ENCODE assay signal across 1 cellular context in the genomic region with DNA sequence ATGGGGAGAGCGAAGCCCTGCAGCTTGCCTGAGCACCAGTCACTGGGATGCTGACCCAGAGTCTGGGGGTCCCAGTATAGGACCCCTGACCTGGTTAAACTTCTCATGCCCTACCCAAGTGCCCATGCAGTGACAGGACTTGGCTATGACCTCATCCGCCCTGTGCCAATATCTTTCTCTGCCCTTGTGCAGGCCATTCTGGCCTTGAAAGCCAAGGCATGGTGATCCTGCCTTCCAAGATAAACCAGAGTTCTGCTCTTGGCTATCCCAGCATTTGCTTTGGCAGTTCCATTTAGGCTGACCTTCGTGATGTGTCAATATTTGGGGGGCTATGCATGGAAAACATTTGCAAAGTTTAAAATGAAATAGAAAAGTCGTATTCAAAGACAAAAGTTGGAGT.
TF ChIP-seq lines count a peak whose summit lies in the region.

No MANE protein-coding gene starts in this region.

TF ChIP-seq in HepG2, 621 proteins besides CTCF, POLR2A, EP300 and RAD21 (continued from another document):
- TF ChIP-seq, protein P1, sequence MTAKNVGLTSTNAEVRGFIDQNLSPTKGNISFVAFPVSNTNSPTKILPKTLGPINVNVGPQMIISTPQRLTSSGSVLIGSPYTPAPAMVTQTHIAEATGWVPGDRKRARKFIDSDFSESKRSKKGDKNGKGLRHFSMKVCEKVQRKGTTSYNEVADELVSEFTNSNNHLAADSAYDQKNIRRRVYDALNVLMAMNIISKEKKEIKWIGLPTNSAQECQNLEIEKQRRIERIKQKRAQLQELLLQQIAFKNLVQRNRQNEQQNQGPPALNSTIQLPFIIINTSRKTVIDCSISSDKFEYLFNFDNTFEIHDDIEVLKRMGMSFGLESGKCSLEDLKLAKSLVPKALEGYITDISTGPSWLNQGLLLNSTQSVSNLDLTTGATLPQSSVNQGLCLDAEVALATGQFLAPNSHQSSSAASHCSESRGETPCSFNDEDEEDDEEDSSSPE (CRISPR knock-in tag; IDR thresholded peaks at IDR 0.05) = no peak
